ENCODE assay signal across 1 cellular context in genomic region chr6:20424679-20425078, GRCh38.
A peak's percentile ranks its signal among the peaks of the same experiment; 100 is the strongest.
TF ChIP-seq lines count a peak whose summit lies in the region.

No MANE protein-coding gene starts in this region.

TF ChIP-seq in HepG2, 621 proteins besides CTCF, POLR2A, EP300 and RAD21 (continues in another document):
- TF ChIP-seq ZSCAN5A (CRISPR knock-in tag; IDR thresholded peaks at IDR 0.05; ENCODE audit: borderline replicate concordance) (no peak), ZNF574 (CRISPR knock-in tag; IDR thresholded peaks at IDR 0.05) (0 out of 2 replicates have a peak, but pooled peaks have one; percentile 38), ZNF225 (CRISPR knock-in tag; IDR thresholded peaks at IDR 0.05) (no peak), NR0B2 (CRISPR knock-in tag; IDR thresholded peaks at IDR 0.05) (no peak), TEF (CRISPR knock-in tag; IDR thresholded peaks at IDR 0.05) (peak; percentile 90; the same call in 1 of the 2 replicates), GATAD2A (CRISPR knock-in tag; IDR thresholded peaks at IDR 0.05) (peak; percentile 65; the same call in 1 of the 2 replicates), SOX5 (CRISPR knock-in tag; IDR thresholded peaks at IDR 0.05; ENCODE audit: borderline replicate concordance) (peak; percentile 79), DDIT3 (CRISPR knock-in tag; IDR thresholded peaks at IDR 0.05) (no peak), ZSCAN22 (CRISPR knock-in tag; IDR thresholded peaks at IDR 0.05) (no peak), ZNF331 (CRISPR knock-in tag; IDR thresholded peaks at IDR 0.05) (0 out of 2 replicates have a peak, but pooled peaks have one; percentile 37), ZBTB7A (CRISPR knock-in tag; IDR thresholded peaks at IDR 0.05) (no peak), ARID4A (CRISPR knock-in tag; IDR thresholded peaks at IDR 0.05; ENCODE audit: borderline replicate concordance) (0 out of 2 replicates have a peak, but pooled peaks have one; percentile 30), FOXK1 (CRISPR knock-in tag; IDR thresholded peaks at IDR 0.05; ENCODE audit: borderline replicate concordance, low read depth) (no peak), PPARG (CRISPR knock-in tag; conservative IDR thresholded peaks at IDR 0.05) (0 out of 2 replicates have a peak, but pooled peaks have one; percentile 24), SOX6 (IDR thresholded peaks at IDR 0.05) (no peak), SOX6 (CRISPR knock-in tag; IDR thresholded peaks at IDR 0.05) (peak; percentile 79), E2F2 (CRISPR knock-in tag; IDR thresholded peaks at IDR 0.05; ENCODE audit: borderline replicate concordance) (no peak), ZBTB26 (CRISPR knock-in tag; IDR thresholded peaks at IDR 0.05; ENCODE audit: borderline replicate concordance) (peak; percentile 89; the same call in 1 of the 2 replicates), ZNF329 (CRISPR knock-in tag; IDR thresholded peaks at IDR 0.05; ENCODE audit: low read depth) (no peak), ZNF792 (CRISPR knock-in tag; IDR thresholded peaks at IDR 0.05) (0 out of 2 replicates have a peak, but pooled peaks have one; percentile 23), GABPB1 (CRISPR knock-in tag; IDR thresholded peaks at IDR 0.05) (peak; percentile 18; the same call in 1 of the 2 replicates), HINFP (CRISPR knock-in tag; IDR thresholded peaks at IDR 0.05; ENCODE audit: low read depth) (no peak), ZBTB33 (CRISPR knock-in tag; IDR thresholded peaks at IDR 0.05) (0 out of 2 replicates have a peak, but pooled peaks have one; percentile 35), ZNF557 (CRISPR knock-in tag; IDR thresholded peaks at IDR 0.05) (0 out of 2 replicates have a peak, but pooled peaks have one; percentile 34), FOXJ3 (CRISPR knock-in tag; IDR thresholded peaks at IDR 0.05; ENCODE audit: borderline replicate concordance) (no peak), FOSL2 (CRISPR knock-in tag; IDR thresholded peaks at IDR 0.05) (peak; percentile 25; the same call in 1 of the 2 replicates), ARID5B (CRISPR knock-in tag; IDR thresholded peaks at IDR 0.05) (peak; percentile 53; the same call in 1 of the 2 replicates), ETV5 (CRISPR knock-in tag; IDR thresholded peaks at IDR 0.05; ENCODE audit: borderline replicate concordance) (no peak), BCL6 (CRISPR knock-in tag; IDR thresholded peaks at IDR 0.05) (no peak), HNF4A (CRISPR knock-in tag; IDR thresholded peaks at IDR 0.05) (peak; percentile 60), HIVEP1 (CRISPR knock-in tag; IDR thresholded peaks at IDR 0.05) (no peak), TFE3 (CRISPR knock-in tag; IDR thresholded peaks at IDR 0.05) (peak; percentile 90), DMAP1 (CRISPR knock-in tag; IDR thresholded peaks at IDR 0.05) (0 out of 2 replicates have a peak, but pooled peaks have one; percentile 31), ZNF264 (CRISPR knock-in tag; IDR thresholded peaks at IDR 0.05) (0 out of 2 replicates have a peak, but pooled peaks have one; percentile 30)
